ENCODE assay signal across 9 cellular contexts in the genomic region with DNA sequence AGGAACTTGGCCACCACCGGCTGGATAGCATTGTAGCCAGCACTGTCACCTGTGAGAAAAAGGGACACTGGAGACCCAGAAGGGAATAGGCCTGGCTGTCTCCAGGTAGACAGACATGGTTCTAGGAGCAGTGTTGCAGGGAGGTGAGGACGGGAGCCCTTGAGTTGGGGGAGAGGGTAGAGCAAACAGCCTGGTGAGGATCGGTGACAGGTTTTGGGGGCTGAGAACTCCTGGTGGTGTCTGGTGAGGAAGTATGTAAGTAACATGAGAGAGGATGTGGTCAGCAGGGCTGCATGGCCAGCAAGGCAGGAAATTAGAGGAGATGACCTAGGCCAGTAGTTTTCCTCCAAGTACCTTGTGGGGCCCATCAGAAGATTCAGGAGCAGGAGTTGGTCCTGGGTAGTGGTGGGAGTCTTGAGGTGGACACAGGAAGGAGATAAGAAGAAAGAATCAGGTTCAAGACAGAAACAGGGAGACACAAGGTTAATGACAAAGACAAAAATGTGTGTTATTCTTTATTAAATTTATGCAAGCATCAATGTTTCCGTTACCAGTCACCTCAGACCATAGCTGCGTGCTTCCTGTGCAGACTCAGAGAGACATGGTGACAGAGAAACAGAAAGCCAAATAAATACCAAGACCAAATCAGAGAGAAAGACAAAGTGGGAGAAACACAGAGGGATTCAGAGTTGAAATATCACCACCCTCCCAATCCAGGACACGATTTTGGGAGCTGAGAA. TPM values are rescaled to one million over a fixed set of nuclear protein-coding genes. Genes with fewer than 3 reads are reported as not detected.
A peak's percentile ranks its signal among the peaks of the same experiment; 100 is the strongest.
DNase-seq lines count a peak whose midpoint lies in the region; ATAC-seq, FAIRE-seq and TF ChIP-seq lines count a peak whose summit lies in the region.
"Had no signal": no experiment of that assay in that cellular context is flagged by ENCODE, and none has a peak within 500 bp of the region (broad histone marks: within the 10 kb centered on the region; RNA-seq: fewer than 3 reads in every experiment).

Gene ARHGAP9 (minus strand): TSS at position 491 of the 740 bp plus-strand sequence. CDS start 460 bp downstream, at position 31.

- peaks cover 31% of the 10 kb centered on the region for H3K27me3 ChIP-seq in astrocyte (ENCODE audit: insufficient read depth, low read length)
- peaks cover 34% of the 10 kb centered on the region for H3K27me3 ChIP-seq in GM23248 (replicated peaks; ENCODE audit: insufficient read depth)

- H3K9me3 ChIP-seq in astrocyte (ENCODE audit: insufficient read depth, low read depth, low read length): no peaks in the 10 kb centered on the region
- H3K9me3 ChIP-seq in GM23248 (ENCODE audit: low read depth): no peaks in the 10 kb centered on the region

- H3F3A ChIP-seq in GM23248 (ENCODE audit: insufficient read depth): peaks cover 8% of the 10 kb centered on the region

- peaks cover 13% of the 10 kb centered on the region for H3K4me1 ChIP-seq in astrocyte (ENCODE audit: insufficient read depth, low read length)
- H3K4me1 ChIP-seq in GM23248 (ENCODE audit: insufficient read depth): 0 out of 2 replicates have a peak, but pooled peaks cover 7% of the 10 kb centered on the region

- no peak within 1 kb of the TSS for H3K27ac Mint-ChIP-seq in astrocyte (ENCODE audit: unreplicated experiment)

- ATAC-seq in GM19035 (IDR thresholded peaks at IDR 0.05; ENCODE audit: unreplicated experiment) (peak; percentile 36), GM21528 (IDR thresholded peaks at IDR 0.05; ENCODE audit: low FRiP score, unreplicated experiment) (no peak)

- H3K4me1 Mint-ChIP-seq in astrocyte (ENCODE audit: low read depth, unreplicated experiment): peaks cover 31% of the 10 kb centered on the region

- peaks cover 7% of the 10 kb centered on the region for H3K9me3 Mint-ChIP-seq in astrocyte (ENCODE audit: unreplicated experiment)

- 68 to 72% methylated on average over 6 of the region's 6 CpGs for WGBS in GM23248 (ENCODE audit: low coverage in 1 of 2, low lambda C conversion rate in 2 of 2, missing lambda C conversion rate in 2 of 2), 2 experiments

- H3K36me3 ChIP-seq in astrocyte (ENCODE audit: insufficient read depth, low read length) (no peaks in the 10 kb centered on the region), GM23248 (ENCODE audit: low read depth) (no peaks in the 10 kb centered on the region)

- H3K4me3 ChIP-seq in astrocyte (ENCODE audit: insufficient read depth, low read depth, low read length) (no peak within 1 kb of the TSS), skin epidermis (peak within 1 kb of the TSS in 3 of 7 experiments; percentile 36 to 42 (median 40)), GM23248 (no peak within 1 kb of the TSS)

- H3K4me2 ChIP-seq in astrocyte (ENCODE audit: low read length) (peak within 1 kb of the TSS; percentile 2), GM23248 (ENCODE audit: unreplicated experiment) (no peak within 1 kb of the TSS)
- H3K4me2 ChIP-seq: KMS-11 had no signal

- H3K9me2 ChIP-seq in GM23248 (ENCODE audit: insufficient read depth): no peaks in the 10 kb centered on the region

- H3K27ac ChIP-seq in astrocyte (ENCODE audit: low read depth, low read length) (no peak within 1 kb of the TSS), skin epidermis (peak within 1 kb of the TSS in 20 of 21 experiments; percentile 36 to 99 (median 84)), GM23248 (no peak within 1 kb of the TSS)
- H3K27ac ChIP-seq: KMS-11 had no signal

- no peaks in the 10 kb centered on the region for H3K79me2 ChIP-seq in astrocyte (ENCODE audit: insufficient read depth, low read length)
- H3K79me2 ChIP-seq in GM23248 (ENCODE audit: insufficient read depth): no peaks in the 10 kb centered on the region

- no peak for FAIRE-seq in astrocyte (lab: Jason Lieb, UNC)

- no peaks in the 10 kb centered on the region for H4K20me1 ChIP-seq in astrocyte (ENCODE audit: insufficient read depth, low read length)
- H4K20me1 ChIP-seq in GM23248 (ENCODE audit: insufficient read depth): no peaks in the 10 kb centered on the region

- H3K9ac ChIP-seq in astrocyte (ENCODE audit: low read length) (no peak within 1 kb of the TSS), GM23248 (no peak within 1 kb of the TSS)
- H3K9ac ChIP-seq: KMS-11 had no signal

- H2AFZ ChIP-seq in astrocyte (ENCODE audit: low read depth, low read length) (no peak within 1 kb of the TSS), GM23248 (no peak within 1 kb of the TSS)

- peaks cover 34% of the 10 kb centered on the region for H3K27me3 Mint-ChIP-seq in astrocyte (ENCODE audit: low read depth, unreplicated experiment)

- peaks cover 4% of the 10 kb centered on the region for H3K36me3 Mint-ChIP-seq in astrocyte (ENCODE audit: low read depth, unreplicated experiment)

- peak within 1 kb of the TSS; percentile 62 for H3K4me3 Mint-ChIP-seq in astrocyte (ENCODE audit: unreplicated experiment)

- in situ Hi-C loops in GM23248 (cut with MboI): no loop called here

- DNase-seq in NCI-H226 (peak; percentile 31), astrocyte (ENCODE audit: low read depth) (no peak), NCI-H1694 treated with DMSO at 0.1 percent for 48 hours (lab: John Stamatoyannopoulos, UW) (no peak), DMS 273 (lab: John Stamatoyannopoulos, UW; ENCODE audit: unreplicated experiment) (no peak), GM23248 (no peak)

- no peak for TF ChIP-seq CTCF in astrocyte (IDR thresholded peaks at IDR 0.05; ENCODE audit: insufficient read depth, low read depth, low read length)

RNA-seq across cellular contexts. Expression of gene ARHGAP9, which starts in this region (rescaled TPM):
- 2.5 and 3.1 TPM in 2 replicates for total RNA-seq in astrocyte
- total RNA-seq in GM23248 (2014; rRNA removed; shearing (Covaris generic)): 0.11 TPM in 1 of 2 replicates, not detected in the other
- polyA plus RNA-seq in GM23248 (2016; fragmentation: Nextera tagmentation; extraction: Ambion mirVana): 0.48 and 0.61 TPM in 2 replicates

Comparison
In these comparisons a context has a peak if more than half of its experiments do, and no peak if none do; other contexts are left out.
1. H3K27ac ChIP-seq: peak in skin epidermis (20 of 21); none in astrocyte (single experiment) and GM23248 (single experiment).